1 cellular context compared by ENCODE assay signal in genomic region chr17:60527701-60528100, GRCh38.
A peak's percentile ranks its signal among the peaks of the same experiment; 100 is the strongest.
TF ChIP-seq lines count a peak whose summit lies in the region.

No MANE protein-coding gene starts in this region.

TF ChIP-seq in K562, 482 proteins besides CTCF, POLR2A, EP300 and RAD21 (continued from another document):
- TF ChIP-seq RBM25 (IDR thresholded peaks at IDR 0.05; ENCODE audit: low read depth, low read length, severe bottlenecking): peak; percentile 23
- TF ChIP-seq KLF10 (CRISPR knock-in tag; IDR thresholded peaks at IDR 0.05): no peak
- no peak for TF ChIP-seq GATAD2A (IDR thresholded peaks at IDR 0.05)
- TF ChIP-seq ZBTB26 (CRISPR knock-in tag; IDR thresholded peaks at IDR 0.05): no peak
- TF ChIP-seq ELK1 (CRISPR knock-in tag; IDR thresholded peaks at IDR 0.05): no peak
- TF ChIP-seq ZNF280B (CRISPR knock-in tag; IDR thresholded peaks at IDR 0.05): no peak
- no peak for TF ChIP-seq RHOXF2B (CRISPR knock-in tag; conservative IDR thresholded peaks at IDR 0.05)
- no peak for TF ChIP-seq CREB5 (CRISPR knock-in tag; IDR thresholded peaks at IDR 0.05)
- no peak for TF ChIP-seq TCF15 (CRISPR knock-in tag; IDR thresholded peaks at IDR 0.05)
- no peak for TF ChIP-seq ZNF79 (CRISPR knock-in tag; IDR thresholded peaks at IDR 0.05; ENCODE audit: low read depth)
- no peak for TF ChIP-seq IRF1 (CRISPR knock-in tag; IDR thresholded peaks at IDR 0.05; ENCODE audit: borderline replicate concordance)
- no peak for TF ChIP-seq TFAM (CRISPR knock-in tag; conservative IDR thresholded peaks at IDR 0.05)
- peak; percentile 93 for TF ChIP-seq ZNF121 (CRISPR knock-in tag; conservative IDR thresholded peaks at IDR 0.05)
TF ChIP-seq in K562: peak in this region for 2.
